21 cellular contexts compared by ENCODE assay signal in the genomic region with DNA sequence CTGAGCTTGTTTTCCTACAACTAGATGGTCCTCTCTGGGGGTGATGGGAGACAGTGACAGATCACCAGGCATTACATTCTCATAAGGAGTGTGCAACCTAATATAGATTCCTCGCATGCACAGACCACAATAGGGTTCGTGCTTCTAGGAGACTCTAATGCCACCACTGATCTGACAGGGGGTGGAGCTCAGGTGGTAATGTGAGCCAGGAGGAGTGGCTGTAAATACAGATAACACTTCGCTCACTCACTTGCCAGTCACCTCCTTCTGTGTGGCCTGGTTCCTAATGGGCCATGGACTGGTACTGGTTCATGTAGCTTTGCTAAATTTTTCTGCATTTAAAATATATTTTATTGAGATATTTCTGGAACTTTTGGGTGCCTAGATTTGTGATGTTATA.
"Had no signal": no experiment of that assay in that cellular context is flagged by ENCODE, and none has a peak within 500 bp of the region (broad histone marks: within the 10 kb centered on the region; RNA-seq: fewer than 3 reads in every experiment).

No MANE protein-coding gene starts in this region.

- FAIRE-seq: endothelial cell of umbilical vein had no signal

- H3K9me3 Mint-ChIP-seq: natural killer cell treated with Interleukin-12 subunit alpha and Interleukin-12 subunit beta and Interleukin-15 and Interleukin-18, amount 100 ng/mL, for 72 hours; neural progenitor cell; stimulated activated memory B cell treated with anti-CD40 and anti-IgM and Interleukin-4, amounts not matched to agents 10 μg/mL and 1 μg/mL and 100 μg/mL, for 72 hours had no signal

- H3K27me3 ChIP-seq: colonic mucosa, neural progenitor cell, ovary, transverse colon had no signal

- H3K27ac Mint-ChIP-seq: natural killer cell treated with Interleukin-12 subunit alpha and Interleukin-12 subunit beta and Interleukin-15 and Interleukin-18, amount 100 ng/mL, for 72 hours; neural progenitor cell; progenitor cell of endocrine pancreas; stimulated activated memory B cell treated with anti-CD40 and anti-IgM and Interleukin-4, amounts not matched to agents 10 μg/mL and 1 μg/mL and 100 μg/mL, for 72 hours; stimulated activated naive CD8-positive, alpha-beta T cell treated with anti-CD3 and anti-CD28 coated beads, Interleukin-15, amount 100 ng/mL, for 72 hours had no signal

- H3K27ac ChIP-seq: colonic mucosa, neural progenitor cell, ovary, thoracic aorta, transverse colon had no signal

- H3K36me3 ChIP-seq: colonic mucosa, neural progenitor cell, ovary, thoracic aorta, transverse colon had no signal

- H3K4me1 Mint-ChIP-seq: neural progenitor cell; stimulated activated memory B cell treated with anti-CD40 and anti-IgM and Interleukin-4, amounts not matched to agents 10 μg/mL and 1 μg/mL and 100 μg/mL, for 72 hours had no signal

- H3K27me3 Mint-ChIP-seq: natural killer cell treated with Interleukin-12 subunit alpha and Interleukin-12 subunit beta and Interleukin-15 and Interleukin-18, amount 100 ng/mL, for 72 hours; progenitor cell of endocrine pancreas; stimulated activated memory B cell treated with anti-CD40 and anti-IgM and Interleukin-4, amounts not matched to agents 10 μg/mL and 1 μg/mL and 100 μg/mL, for 72 hours; stimulated activated naive CD8-positive, alpha-beta T cell treated with anti-CD3 and anti-CD28 coated beads, Interleukin-15, amount 100 ng/mL, for 72 hours had no signal

- H3K36me3 Mint-ChIP-seq: natural killer cell treated with Interleukin-12 subunit alpha and Interleukin-12 subunit beta and Interleukin-15 and Interleukin-18, amount 100 ng/mL, for 72 hours; neural progenitor cell; stimulated activated memory B cell treated with anti-CD40 and anti-IgM and Interleukin-4, amounts not matched to agents 10 μg/mL and 1 μg/mL and 100 μg/mL, for 72 hours had no signal

- H3K4me3 ChIP-seq: colonic mucosa, neural progenitor cell, ovary, thoracic aorta, transverse colon had no signal

- H3K9me3 ChIP-seq: colonic mucosa, ovary, thoracic aorta, transverse colon had no signal

- H3K4me3 Mint-ChIP-seq: natural killer cell treated with Interleukin-12 subunit alpha and Interleukin-12 subunit beta and Interleukin-15 and Interleukin-18, amount 100 ng/mL, for 72 hours; neural progenitor cell; stimulated activated memory B cell treated with anti-CD40 and anti-IgM and Interleukin-4, amounts not matched to agents 10 μg/mL and 1 μg/mL and 100 μg/mL, for 72 hours; stimulated activated naive CD8-positive, alpha-beta T cell treated with anti-CD3 and anti-CD28 coated beads, Interleukin-15, amount 100 ng/mL, for 72 hours had no signal

- H3K9ac ChIP-seq: neural progenitor cell had no signal

- DNase-seq: colonic mucosa; dermis blood vessel endothelial cell; erythroblast; foreskin melanocyte; head of caudate nucleus; hippocampal formation; left colon; mammary epithelial cell; nucleus accumbens; ovary; right cardiac atrium; stimulated activated CD4-positive, alpha-beta T cell treated with anti-CD3 and anti-CD28 coated beads, Interleukin-4, amount 100 ng/mL, for 1 hour; stimulated activated naive CD8-positive, alpha-beta T cell treated with anti-CD3 and anti-CD28 coated beads, Interleukin-15, amount 100 ng/mL, for 72 hours; substantia nigra; transverse colon had no signal

- H3K4me1 ChIP-seq: colonic mucosa had no signal

- ATAC-seq: left colon; natural killer cell treated with Interleukin-12 subunit alpha and Interleukin-12 subunit beta and Interleukin-15 and Interleukin-18, amount 100 ng/mL, for 72 hours; right cardiac atrium; stimulated activated memory B cell treated with anti-CD40 and anti-IgM and Interleukin-4, amounts not matched to agents 10 μg/mL and 1 μg/mL and 100 μg/mL, for 72 hours; stimulated activated naive CD8-positive, alpha-beta T cell treated with anti-CD3 and anti-CD28 coated beads, Interleukin-15, amount 100 ng/mL, for 72 hours had no signal
